Comparison of ENCODE assay signal across 27 cellular contexts in genomic region chr3:100407164-100407563, GRCh38.
"Had no signal": no experiment of that assay in that cellular context is flagged by ENCODE, and none has a peak within 500 bp of the region (broad histone marks: within the 10 kb centered on the region; RNA-seq: fewer than 3 reads in every experiment).

No MANE protein-coding gene starts in this region.

- H3K36me3 ChIP-seq: gastrocnemius medialis, left lung, ovary, upper lobe of left lung, uterus had no signal

- H3K4me3 ChIP-seq: coronary artery, gastrocnemius medialis, left lung, ovary, psoas muscle, skin epidermis, spleen, testis, tibial artery, upper lobe of left lung, uterus had no signal

- DNase-seq: dermis blood vessel endothelial cell; effector memory CD4-positive, alpha-beta T cell; foreskin fibroblast; gastrocnemius medialis; head of caudate nucleus; left cardiac atrium; left lung; mesendoderm; midbrain; naive thymus-derived CD4-positive, alpha-beta T cell; occipital lobe; ovary; posterior cingulate gyrus; psoas muscle; right cardiac atrium; spleen; stimulated activated CD4-positive, alpha-beta T cell treated with anti-CD3 and anti-CD28 coated beads, Interleukin-4, amount 100 ng/mL, for 4 hours; stimulated activated naive CD8-positive, alpha-beta T cell treated with anti-CD3 and anti-CD28 coated beads, Interleukin-15, Interleukin-2, amounts not matched to agents 100 U/mL and 50 U/mL, for 24 hours; substantia nigra; testis; tibial artery; upper lobe of left lung; uterus had no signal

- H3K4me1 ChIP-seq: uterus had no signal

- ATAC-seq: gastrocnemius medialis; left cardiac atrium; left lung; naive thymus-derived CD4-positive, alpha-beta T cell; psoas muscle; right cardiac atrium; stimulated activated memory B cell treated with anti-CD40 and anti-IgM and Interleukin-4, amounts not matched to agents 10 μg/mL and 1 μg/mL and 100 μg/mL, for 72 hours; stimulated activated naive CD8-positive, alpha-beta T cell treated with anti-CD3 and anti-CD28 coated beads, Interleukin-15, Interleukin-2, amounts not matched to agents 100 U/mL and 50 U/mL, for 24 hours had no signal

- H3K9me3 ChIP-seq: gastrocnemius medialis, ovary, testis, uterus had no signal

- H3K27ac ChIP-seq: coronary artery, gastrocnemius medialis, left lung, ovary, psoas muscle, skin epidermis, spleen, testis, tibial artery, upper lobe of left lung, uterus had no signal

- FAIRE-seq: endometrium had no signal
